7 cellular contexts compared by ENCODE assay signal in genomic region chr12:2813214-2813554, GRCh38. TPM values are rescaled to one million over a fixed set of nuclear protein-coding genes. Genes with fewer than 3 reads are reported as not detected.
A peak's percentile ranks its signal among the peaks of the same experiment; 100 is the strongest.
DNase-seq lines count a peak whose midpoint lies in the region; TF ChIP-seq lines count a peak whose summit lies in the region.

No MANE protein-coding gene starts in this region.

- H3K27ac Mint-ChIP-seq in HFFc6 = peak overlapping the region; percentile 98
- H3K27ac Mint-ChIP-seq in activated T-helper 2 cell treated with anti-CD3 and anti-CD28 coated beads, Interferon-gamma antibody, Interleukin-2, Interleukin-4, amounts not matched to agents 10 μg/mL and 5 μg/mL and 100 μg/mL, durations not matched to agents 14 hours and 24 hours and 36 hours = peak overlapping the region; percentile 100

- peak overlapping the region; percentile 77 to 99 (median 91) for H3K4me3 ChIP-seq in subcutaneous abdominal adipose tissue (ENCODE audit: low read depth in 1 of 5, low read length in 5 of 5)

- in situ Hi-C loops in KBM-7 (cut with MboI; ENCODE audit: low pct_unique_long_range_greater_than_20kb, low sequenced_read_pairs) = no loop called here

- peaks cover 0 to 22% (median 12%) of the 10 kb centered on the region in 5 donors for H3K36me3 ChIP-seq in subcutaneous abdominal adipose tissue (ENCODE audit: control insufficient read depth in 5 of 5, insufficient read depth in 5 of 5, low read length in 5 of 5)

- H3K4me1 ChIP-seq in subcutaneous abdominal adipose tissue (ENCODE audit: control insufficient read depth in 5 of 5, insufficient read depth in 5 of 5, low read length in 5 of 5) = peaks cover 7 to 27% (median 22%) of the 10 kb centered on the region in 5 donors

- peaks cover 22% of the 10 kb centered on the region for H3K4me1 Mint-ChIP-seq in HFFc6 (ENCODE audit: low read depth)
- H3K4me1 Mint-ChIP-seq in activated T-helper 2 cell treated with anti-CD3 and anti-CD28 coated beads, Interferon-gamma antibody, Interleukin-2, Interleukin-4, amounts not matched to agents 10 μg/mL and 5 μg/mL and 100 μg/mL, durations not matched to agents 14 hours and 24 hours and 36 hours (ENCODE audit: low read depth) = peaks cover 13% of the 10 kb centered on the region

- H3K36me3 Mint-ChIP-seq in HFFc6 (ENCODE audit: low read depth) = 0 out of 2 replicates have a peak, but pooled peaks cover 6% of the 10 kb centered on the region
- H3K36me3 Mint-ChIP-seq in activated T-helper 2 cell treated with anti-CD3 and anti-CD28 coated beads, Interferon-gamma antibody, Interleukin-2, Interleukin-4, amounts not matched to agents 10 μg/mL and 5 μg/mL and 100 μg/mL, durations not matched to agents 14 hours and 24 hours and 36 hours (ENCODE audit: low read depth) = peaks cover 12% of the 10 kb centered on the region

- H3K4me3 Mint-ChIP-seq in HFFc6 = peak overlapping the region; percentile 98
- H3K4me3 Mint-ChIP-seq in activated T-helper 2 cell treated with anti-CD3 and anti-CD28 coated beads, Interferon-gamma antibody, Interleukin-2, Interleukin-4, amounts not matched to agents 10 μg/mL and 5 μg/mL and 100 μg/mL, durations not matched to agents 14 hours and 24 hours and 36 hours (ENCODE audit: low read depth) = peak overlapping the region; percentile 100

- H3K27me3 ChIP-seq in subcutaneous abdominal adipose tissue (ENCODE audit: control insufficient read depth in 5 of 5, insufficient read depth in 4 of 5, low read length in 5 of 5) = no peaks in the 10 kb centered on the region

- no peaks in the 10 kb centered on the region for H3K9me3 Mint-ChIP-seq in HFFc6
- H3K9me3 Mint-ChIP-seq in activated T-helper 2 cell treated with anti-CD3 and anti-CD28 coated beads, Interferon-gamma antibody, Interleukin-2, Interleukin-4, amounts not matched to agents 10 μg/mL and 5 μg/mL and 100 μg/mL, durations not matched to agents 14 hours and 24 hours and 36 hours = no peaks in the 10 kb centered on the region

- no peaks in the 10 kb centered on the region for H3K9me3 ChIP-seq in subcutaneous abdominal adipose tissue (ENCODE audit: control insufficient read depth in 5 of 5, low read length in 5 of 5)

- DNase-seq in HFFc6 (no peak), inferior parietal cortex (ENCODE audit: extremely low spot score) (peak; percentile 29), posterior vena cava (ENCODE audit: low spot score) (no peak), 8988T (no peak), KBM-7 (no peak)
- no peak for DNase-seq in activated T-helper 2 cell treated with anti-CD3 and anti-CD28 coated beads, Interferon-gamma antibody, Interleukin-2, Interleukin-4, amounts not matched to agents 10 μg/mL and 5 μg/mL and 100 μg/mL, durations not matched to agents 14 hours and 24 hours and 36 hours (ENCODE audit: low spot score)

- peak overlapping the region; percentile 94 for H3K27ac ChIP-seq in subcutaneous abdominal adipose tissue (ENCODE audit: low read depth, low read length)

- H3K9ac ChIP-seq in subcutaneous abdominal adipose tissue (ENCODE audit: low read length in 5 of 5) = peak overlapping the region; percentile 65 to 88 (median 84)

- no peak for TF ChIP-seq CTCF in HFFc6 (IDR thresholded peaks at IDR 0.05)

- H3K27me3 Mint-ChIP-seq in HFFc6 (ENCODE audit: insufficient read depth) = peaks cover 2% of the 10 kb centered on the region; the same call in 1 of the 2 replicates
- no peaks in the 10 kb centered on the region for H3K27me3 Mint-ChIP-seq in activated T-helper 2 cell treated with anti-CD3 and anti-CD28 coated beads, Interferon-gamma antibody, Interleukin-2, Interleukin-4, amounts not matched to agents 10 μg/mL and 5 μg/mL and 100 μg/mL, durations not matched to agents 14 hours and 24 hours and 36 hours (ENCODE audit: low read depth)

- intact Hi-C loops in activated T-helper 2 cell treated with anti-CD3 and anti-CD28 coated beads, Interferon-gamma antibody, Interleukin-2, Interleukin-4, amounts not matched to agents 10 μg/mL and 5 μg/mL and 100 μg/mL, durations not matched to agents 14 hours and 24 hours and 36 hours (cut with micrococcal nuclease) = loop anchor here (1.0 to 2.0 kb wide), 2 partner anchors 56 to 61 kb away; no protein-coding TSS in a partner anchor
- intact Hi-C loops in posterior vena cava (cut with DNase I) = no loop called here

RNA-seq across cellular contexts. Expression of gene ITFG2, which starts 0.7 kb away (rescaled TPM):
- 10 to 100 TPM; 17.0 to 21.1 (median 19.6) TPM for total RNA-seq in HFFc6 (2021; fragmentation: NEBNext Ultra II Directional; extraction: Animal tissue kit (Norgen Biotek cat#: 25700))
- total RNA-seq in activated T-helper 2 cell treated with anti-CD3 and anti-CD28 coated beads, Interferon-gamma antibody, Interleukin-2, Interleukin-4, amounts not matched to agents 10 μg/mL and 5 μg/mL and 100 μg/mL, durations not matched to agents 14 hours and 24 hours and 36 hours = 43.4 and 46.4 TPM in 2 replicates
- total RNA-seq in posterior vena cava = 10 to 100 TPM; 16.7 to 28.3 TPM

RNA-seq across cellular contexts. Expression of gene FKBP4, which starts 18.4 kb away (rescaled TPM):
- total RNA-seq in HFFc6 (2021; fragmentation: NEBNext Ultra II Directional; extraction: Animal tissue kit (Norgen Biotek cat#: 25700)) = 100 to 1,000 TPM in 1 of 6 experiments, 10 to 100 TPM in 5; 62.3 to 105 (median 69.1) TPM
- total RNA-seq in activated T-helper 2 cell treated with anti-CD3 and anti-CD28 coated beads, Interferon-gamma antibody, Interleukin-2, Interleukin-4, amounts not matched to agents 10 μg/mL and 5 μg/mL and 100 μg/mL, durations not matched to agents 14 hours and 24 hours and 36 hours = 219 and 233 TPM in 2 replicates
- 10 to 100 TPM; 35.7 to 43.1 TPM for total RNA-seq in posterior vena cava

RNA-seq across cellular contexts. Expression of gene NRIP2, which starts 21.7 kb away (rescaled TPM):
- total RNA-seq in HFFc6 (2021; fragmentation: NEBNext Ultra II Directional; extraction: Animal tissue kit (Norgen Biotek cat#: 25700)) = not detected
- not detected in 2 replicates for total RNA-seq in activated T-helper 2 cell treated with anti-CD3 and anti-CD28 coated beads, Interferon-gamma antibody, Interleukin-2, Interleukin-4, amounts not matched to agents 10 μg/mL and 5 μg/mL and 100 μg/mL, durations not matched to agents 14 hours and 24 hours and 36 hours
- 1 to 10 TPM; 3.6 to 3.7 TPM for total RNA-seq in posterior vena cava

RNA-seq across cellular contexts. Expression of gene TEX52, which starts 43.7 kb away (rescaled TPM):
- not detected for total RNA-seq in HFFc6 (2021; fragmentation: NEBNext Ultra II Directional; extraction: Animal tissue kit (Norgen Biotek cat#: 25700))
- total RNA-seq in activated T-helper 2 cell treated with anti-CD3 and anti-CD28 coated beads, Interferon-gamma antibody, Interleukin-2, Interleukin-4, amounts not matched to agents 10 μg/mL and 5 μg/mL and 100 μg/mL, durations not matched to agents 14 hours and 24 hours and 36 hours = not detected in 2 replicates
- total RNA-seq in posterior vena cava = not detected
